In genomic region chr1:229105109-229105508, GRCh38 we compare ENCODE assay signal across 21 cellular contexts.
"Had no signal": no experiment of that assay in that cellular context is flagged by ENCODE, and none has a peak within 500 bp of the region (broad histone marks: within the 10 kb centered on the region; RNA-seq: fewer than 3 reads in every experiment).

No MANE protein-coding gene starts in this region.

- H3K4me1 ChIP-seq: lower lobe of right lung had no signal

- ATAC-seq: activated CD4-positive, alpha-beta T cell treated with anti-CD3 and anti-CD28 coated beads for 36 hours; activated naive CD4-positive, alpha-beta T cell treated with anti-CD3 and anti-CD28 coated beads, Interleukin-2, amount 50 U/mL, for 72 hours; body of pancreas; left colon; lower lobe of right lung; mucosa of descending colon; natural killer cell treated with Interleukin-12 subunit alpha and Interleukin-12 subunit beta and Interleukin-15 and Interleukin-18, amount 100 ng/mL, for 72 hours; SK-N-SH treated with all-trans-retinoic acid at 6 μM for 48 hours had no signal

- H3K27ac ChIP-seq: body of pancreas, lower lobe of right lung, testis, upper lobe of left lung had no signal

- H3K4me3 ChIP-seq: body of pancreas, lower lobe of right lung, mucosa of descending colon, testis, upper lobe of left lung had no signal

- H3K9me3 ChIP-seq: body of pancreas, lower lobe of right lung, mucosa of descending colon, testis, upper lobe of left lung had no signal

- H3K27me3 ChIP-seq: body of pancreas, testis, upper lobe of left lung had no signal

- FAIRE-seq: colon, frontal cortex, keratinocyte had no signal

- DNase-seq: activated CD4-positive, alpha-beta T cell treated with anti-CD3 and anti-CD28 coated beads for 36 hours; activated CD4-positive, CD25-positive, alpha-beta regulatory T cell; activated T-cell treated with anti-CD3 and anti-CD28 coated beads, Interleukin-2, amount 50 U/mL, for 48 hours; effector CD8-positive, alpha-beta T cell; left colon; lower lobe of right lung; mesendoderm; mucosa of descending colon; posterior cingulate gyrus; stimulated activated CD4-positive, alpha-beta T cell treated with anti-CD3 and anti-CD28 coated beads, Interleukin-2, amount 100 ng/mL, for 48 hours; stimulated activated naive CD4-positive, alpha-beta T cell treated with Interleukin-2 at 50 U/mL for 16 hours; T-helper 2 cell; testis; upper lobe of left lung had no signal

- H3K36me3 ChIP-seq: lower lobe of right lung, upper lobe of left lung had no signal
